Comparison of ENCODE assay signal across 19 cellular contexts in genomic region chr3:15976524-15976923, GRCh38.
DNase-seq lines count a peak whose midpoint lies in the region; ATAC-seq and TF ChIP-seq lines count a peak whose summit lies in the region.
"Had no signal": no experiment of that assay in that cellular context is flagged by ENCODE, and none has a peak within 500 bp of the region (broad histone marks: within the 10 kb centered on the region; RNA-seq: fewer than 3 reads in every experiment).

No MANE protein-coding gene starts in this region.

- no peak overlapping the region for H3K4me2 ChIP-seq in mammary epithelial cell (ENCODE audit: insufficient read depth, low read depth, low read length)
- H3K4me2 ChIP-seq in mesenchymal stem cell (ENCODE audit: low read length, poor library complexity, severe bottlenecking), result no peak overlapping the region
- no peak overlapping the region for H3K4me2 ChIP-seq in PC-9

- peak overlapping the region; percentile 5 for H2AK5ac ChIP-seq in mesenchymal stem cell (ENCODE audit: low read length, severe bottlenecking)

- H3F3A ChIP-seq in PC-9 (ENCODE audit: insufficient read depth, low read depth), result peaks cover 3% of the 10 kb centered on the region

- no peaks in the 10 kb centered on the region for H4K20me1 ChIP-seq in mammary epithelial cell (ENCODE audit: insufficient read depth, low read length)
- no peaks in the 10 kb centered on the region for H4K20me1 ChIP-seq in PC-9 (ENCODE audit: insufficient read depth)

- peak overlapping the region; percentile 80 for H4K8ac ChIP-seq in mesenchymal stem cell (ENCODE audit: low read length)

- POLR2A ChIA-PET in PC-9 (lab: Charles Lee; ENCODE audit: unreplicated experiment), result no interaction called here

- H3K27ac ChIP-seq in mammary epithelial cell (ENCODE audit: insufficient read depth, low read depth, low read length) (no peak overlapping the region), mesenchymal stem cell (ENCODE audit: low read length, poor library complexity, severe bottlenecking) (no peak overlapping the region), PC-9 (no peak overlapping the region)
- H3K27ac ChIP-seq: SJCRH30 had no signal

- peak overlapping the region; percentile 14 to 37 for H3K18ac ChIP-seq in mesenchymal stem cell (ENCODE audit: low read depth in 1 of 2, low read length in 2 of 2)

- no peak overlapping the region for H2BK5ac ChIP-seq in mesenchymal stem cell (ENCODE audit: low read depth, low read length, poor library complexity, severe bottlenecking)

- BruUV-seq in mammary epithelial cell (replicated peaks; lab: Mats Ljungman, UMichigan), result no TSS peak
- no TSS peak for BruUV-seq in PC-9 (replicated peaks; lab: Mats Ljungman, UMichigan)

- no peak for TF ChIP-seq EP300 in Ishikawa (IDR thresholded peaks at IDR 0.05; ENCODE audit: borderline replicate concordance)

- H2BK12ac ChIP-seq in mesenchymal stem cell (ENCODE audit: low read length in 2 of 2), result peak overlapping the region; percentile 69 to 71

- in situ Hi-C loops in mammary epithelial cell (cut with MboI; ENCODE audit: low sequenced_read_pairs in 2 of 2), result no loop called here

- H3K27me3 Mint-ChIP-seq in type B pancreatic cell, result no peaks in the 10 kb centered on the region

- 39% methylated on average over 2 of the region's 2 CpGs for WGBS in mammary epithelial cell (ENCODE audit: low coverage, missing lambda C conversion rate)
- WGBS in mesenchymal stem cell, result 50% methylated on average over 1 of the region's 2 CpGs

- H2AFZ ChIP-seq in mammary epithelial cell (ENCODE audit: low read depth, low read length) (peak overlapping the region; percentile 73), mesenchymal stem cell (ENCODE audit: low read depth, low read length) (no peak overlapping the region), PC-9 (no peak overlapping the region)

- dilution Hi-C loops in mammary epithelial cell (cut with HindIII; ENCODE audit: low sequenced_read_pairs), result no loop called here

- H3K79me1 ChIP-seq in mesenchymal stem cell (replicated peaks; ENCODE audit: low read length, poor library complexity, severe bottlenecking), result no peaks in the 10 kb centered on the region

- H3K9ac ChIP-seq in mammary epithelial cell (ENCODE audit: insufficient read depth, low read length) (no peak overlapping the region), mesenchymal stem cell (ENCODE audit: low read length) (peak overlapping the region; percentile 24)

- H3K27me3 ChIP-seq in mammary epithelial cell (ENCODE audit: insufficient read depth, low read length) (no peaks in the 10 kb centered on the region), mesenchymal stem cell (ENCODE audit: control insufficient read depth in 1 of 2, insufficient read depth in 1 of 2, low read length in 2 of 2) (no peaks in the 10 kb centered on the region), PC-9 (ENCODE audit: insufficient read depth, low read depth) (no peaks in the 10 kb centered on the region)
- H3K27me3 ChIP-seq: SJCRH30 had no signal

- intact Hi-C loops in mammary epithelial cell (cut with micrococcal nuclease) (no loop called here), PC-9 (cut with micrococcal nuclease; ENCODE audit: unreplicated experiment) (no loop called here)

- H3K36me3 ChIP-seq in mammary epithelial cell (ENCODE audit: insufficient read depth, low read length) (no peaks in the 10 kb centered on the region), mesenchymal stem cell (ENCODE audit: control insufficient read depth in 1 of 2, insufficient read depth in 2 of 2, low read depth in 1 of 2, low read length in 2 of 2) (no peaks in the 10 kb centered on the region), PC-9 (ENCODE audit: low read depth) (no peaks in the 10 kb centered on the region)
- H3K36me3 ChIP-seq: SJCRH30 had no signal

- H3K4me3 Mint-ChIP-seq in type B pancreatic cell, result no peak overlapping the region
- H3K4me3 Mint-ChIP-seq: CD8-positive, alpha-beta memory T cell had no signal

- DNase-seq in mammary epithelial cell, result peak; percentile 29
- DNase-seq in mesenchymal stem cell, result no peak
- no peak for DNase-seq in type B pancreatic cell (ENCODE audit: extremely low spot score, unreplicated experiment)
- DNase-seq in PC-9, result no peak
- DNase-seq in hypothalamus (lab: John Stamatoyannopoulos, UW), result no peak
- DNase-seq: ACHN; C1 segment of cervical spinal cord; CD8-positive, alpha-beta memory T cell; DMS53; GOT3; NCI-H1048; NCI-H1436 treated with DMSO at 0.1 percent for 48 hours; NCI-H2081 treated with DMSO at 0.1 percent for 48 hours; NCI-H524; NCI-H82; SJCRH30 had no signal

- H3K4me3 ChIP-seq in mammary epithelial cell (replicated peaks in 1 of 3; ENCODE audit: insufficient read depth in 1 of 3, low read depth in 2 of 3, low read length in 3 of 3), result no peak overlapping the region
- H3K4me3 ChIP-seq in mesenchymal stem cell (ENCODE audit: insufficient read depth in 1 of 2, low read depth in 1 of 2, low read length in 2 of 2), result no peak overlapping the region
- H3K4me3 ChIP-seq in PC-9, result no peak overlapping the region
- H3K4me3 ChIP-seq: SJCRH30 had no signal

- CTCF ChIA-PET in mammary epithelial cell (lab: Charles Lee; ENCODE audit: low non-redundant PET), result no interaction called here
- CTCF ChIA-PET in PC-9 (lab: Charles Lee), result no interaction called here

- H3K9me3 Mint-ChIP-seq in type B pancreatic cell, result peaks cover 5% of the 10 kb centered on the region
- H3K9me3 Mint-ChIP-seq: CD8-positive, alpha-beta memory T cell had no signal

- peaks cover 9% of the 10 kb centered on the region for H3K4me1 Mint-ChIP-seq in type B pancreatic cell (ENCODE audit: unreplicated experiment)
- H3K4me1 Mint-ChIP-seq: CD8-positive, alpha-beta memory T cell had no signal

- peaks cover 6% of the 10 kb centered on the region for H3K4me1 ChIP-seq in mammary epithelial cell (ENCODE audit: insufficient read depth, low read length)
- peaks cover 6% of the 10 kb centered on the region for H3K4me1 ChIP-seq in mesenchymal stem cell (ENCODE audit: control insufficient read depth, insufficient read depth, low read depth, low read length)
- H3K4me1 ChIP-seq in PC-9 (replicated peaks; ENCODE audit: insufficient read depth), result no peaks in the 10 kb centered on the region
- H3K4me1 ChIP-seq: SJCRH30 had no signal

- H3K79me2 ChIP-seq in mammary epithelial cell (ENCODE audit: insufficient read depth, low read length), result no peaks in the 10 kb centered on the region
- no peaks in the 10 kb centered on the region for H3K79me2 ChIP-seq in PC-9 (ENCODE audit: low read depth)

- peak overlapping the region; percentile 72 for H4K91ac ChIP-seq in mesenchymal stem cell (ENCODE audit: low read length)

- ATAC-seq in HG03039 (IDR thresholded peaks at IDR 0.05; ENCODE audit: unreplicated experiment), result no peak
- ATAC-seq: HepG2 had no signal

- no peaks in the 10 kb centered on the region for H3K9me3 ChIP-seq in mammary epithelial cell (replicated peaks; ENCODE audit: insufficient read depth, low read length)
- peaks cover 8% of the 10 kb centered on the region for H3K9me3 ChIP-seq in mesenchymal stem cell (ENCODE audit: control insufficient read depth, low read length)
- H3K9me3 ChIP-seq in PC-9 (ENCODE audit: insufficient read depth, low read depth), result peaks cover 2% of the 10 kb centered on the region; the same call in 1 of the 2 replicates
- H3K9me3 ChIP-seq: SJCRH30 had no signal

- H3K4ac ChIP-seq in mesenchymal stem cell (ENCODE audit: low read depth in 1 of 2, low read length in 2 of 2), result peak overlapping the region in 1 of 2 experiments; percentile 43

- H3K36me3 Mint-ChIP-seq in type B pancreatic cell, result no peaks in the 10 kb centered on the region
- H3K36me3 Mint-ChIP-seq: CD8-positive, alpha-beta memory T cell had no signal

- H3K23ac ChIP-seq in mesenchymal stem cell (ENCODE audit: low read length in 2 of 2), result no peak overlapping the region

- TF ChIP-seq RAD21 in Ishikawa (IDR thresholded peaks at IDR 0.05; ENCODE audit: low read depth), result no peak

- peak overlapping the region; percentile 72 for H3K27ac Mint-ChIP-seq in type B pancreatic cell
- H3K27ac Mint-ChIP-seq: CD8-positive, alpha-beta memory T cell had no signal

- no peak for TF ChIP-seq CTCF in mammary epithelial cell (conservative IDR thresholded peaks at IDR 0.05 in 1 of 2, IDR thresholded peaks at IDR 0.05 in 1 of 2; ENCODE audit: extremely low read depth in 1 of 2, insufficient read depth in 1 of 2, low read depth in 1 of 2, low read length in 2 of 2)
- no peak for TF ChIP-seq CTCF in type B pancreatic cell (conservative IDR thresholded peaks at IDR 0.05)
- TF ChIP-seq CTCF in PC-9 (conservative IDR thresholded peaks at IDR 0.05), result no peak

- H2BK120ac ChIP-seq in mesenchymal stem cell (ENCODE audit: low read depth, low read length), result no peak overlapping the region

- no peaks in the 10 kb centered on the region for H3K9me2 ChIP-seq in PC-9 (ENCODE audit: insufficient read depth)

- no peak overlapping the region for H3K14ac ChIP-seq in mesenchymal stem cell (ENCODE audit: low read length in 2 of 2)

- no peak overlapping the region for H2BK15ac ChIP-seq in mesenchymal stem cell (ENCODE audit: low read depth, poor library complexity, severe bottlenecking)

TF ChIP-seq in Ishikawa, 13 proteins besides CTCF, POLR2A, EP300 and RAD21:
- TF ChIP-seq MAX (IDR thresholded peaks at IDR 0.05) (0 out of 2 replicates have a peak, but pooled peaks have one; percentile 68), TCF12 (IDR thresholded peaks at IDR 0.05; ENCODE audit: low read depth) (no peak), USF1 (IDR thresholded peaks at IDR 0.05) (no peak), TEAD4 (IDR thresholded peaks at IDR 0.05) (0 out of 2 replicates have a peak, but pooled peaks have one; percentile 24)
